Comparison of ENCODE assay signal across 16 cellular contexts in genomic region chr1:168170552-168171508, GRCh38. TPM values are rescaled to one million over a fixed set of nuclear protein-coding genes. Genes with fewer than 3 reads are reported as not detected.
DNase-seq lines count a peak whose midpoint lies in the region; ATAC-seq and TF ChIP-seq lines count a peak whose summit lies in the region.
"Had no signal": no experiment of that assay in that cellular context is flagged by ENCODE, and none has a peak within 500 bp of the region (broad histone marks: within the 10 kb centered on the region; RNA-seq: fewer than 3 reads in every experiment).

No MANE protein-coding gene starts in this region.

- no peak overlapping the region for H3K18ac ChIP-seq in mesenchymal stem cell (ENCODE audit: low read depth in 1 of 2, low read length in 2 of 2)

- H4K20me1 ChIP-seq in OCI-LY3 (ENCODE audit: insufficient read depth, low read length): no peaks in the 10 kb centered on the region

- H2AFZ ChIP-seq in OCI-LY3 (ENCODE audit: low read depth, low read length) (peak overlapping the region; percentile 85), mesenchymal stem cell (ENCODE audit: low read depth, low read length) (peak overlapping the region; percentile 53)

- H3K79me1 ChIP-seq in mesenchymal stem cell (replicated peaks; ENCODE audit: low read length, poor library complexity, severe bottlenecking): no peaks in the 10 kb centered on the region

- peak; percentile 49 for DNase-seq in DMS 273 (lab: John Stamatoyannopoulos, UW; ENCODE audit: unreplicated experiment)
- DNase-seq in mesenchymal stem cell: peak; percentile 10
- DNase-seq in SW480 (ENCODE audit: low spot score): no peak
- no peak for DNase-seq in NCI-H2107 treated with DMSO at 0.1 percent for 48 hours (lab: John Stamatoyannopoulos, UW; ENCODE audit: unreplicated experiment)
- DNase-seq in iPS-NIHi11 (ENCODE audit: low spot score): no peak
- DNase-seq: activated CD4-positive, alpha-beta T cell treated with anti-CD3 and anti-CD28 coated beads, Interleukin-2, amount 50 U/mL, for 4 hours; activated naive CD8-positive, alpha-beta T cell treated with anti-CD3 and anti-CD28 coated beads for 36 hours; activated T-cell treated with anti-CD3 and anti-CD28 coated beads, Interleukin-2, amount 50 U/mL, for 4 hours; NCI-H2029 treated with DMSO at 0.1 percent for 48 hours had no signal

- H3K36me3 ChIP-seq in OCI-LY3 (replicated peaks; ENCODE audit: low read depth, low read length) (no peaks in the 10 kb centered on the region), mesenchymal stem cell (ENCODE audit: control insufficient read depth in 1 of 2, insufficient read depth in 2 of 2, low read depth in 1 of 2, low read length in 2 of 2) (no peaks in the 10 kb centered on the region)
- H3K36me3 ChIP-seq: cardiac muscle cell, esophagus muscularis mucosa, SJSA1 had no signal

- H3K27ac ChIP-seq in OCI-LY3 (ENCODE audit: low read length) (peak overlapping the region; percentile 55), mesenchymal stem cell (ENCODE audit: low read length, poor library complexity, severe bottlenecking) (no peak overlapping the region)
- H3K27ac ChIP-seq: cardiac muscle cell, esophagus muscularis mucosa, SJSA1 had no signal

- H2AK5ac ChIP-seq in mesenchymal stem cell (ENCODE audit: low read length, severe bottlenecking): no peak overlapping the region

- no peak for TF ChIP-seq CTCF in OCI-LY3 (IDR thresholded peaks at IDR 0.05; ENCODE audit: low read depth, low read length)

- H2BK5ac ChIP-seq in mesenchymal stem cell (ENCODE audit: low read depth, low read length, poor library complexity, severe bottlenecking): no peak overlapping the region

- H4K91ac ChIP-seq in mesenchymal stem cell (ENCODE audit: low read length): no peak overlapping the region

- no peaks in the 10 kb centered on the region for H3K9me3 ChIP-seq in OCI-LY3 (ENCODE audit: insufficient read depth, low read length)
- no peaks in the 10 kb centered on the region for H3K9me3 ChIP-seq in mesenchymal stem cell (ENCODE audit: control insufficient read depth, low read length)
- H3K9me3 ChIP-seq: esophagus muscularis mucosa, SJSA1 had no signal

- no peaks in the 10 kb centered on the region for H3K79me2 ChIP-seq in OCI-LY3 (ENCODE audit: low read length)

- peak overlapping the region; percentile 34 for H2BK120ac ChIP-seq in mesenchymal stem cell (ENCODE audit: low read depth, low read length)

- no peak overlapping the region for H2BK12ac ChIP-seq in mesenchymal stem cell (ENCODE audit: low read length in 2 of 2)

- 65% methylated on average over 6 of the region's 7 CpGs for WGBS in mesenchymal stem cell

- no peak overlapping the region for H3K23ac ChIP-seq in mesenchymal stem cell (ENCODE audit: low read length in 2 of 2)

- H3K9ac ChIP-seq in OCI-LY3 (ENCODE audit: low read length) (peak overlapping the region; percentile 8; the same call in 1 of the 2 replicates), mesenchymal stem cell (ENCODE audit: low read length) (no peak overlapping the region)

- H3K4me1 ChIP-seq in OCI-LY3 (ENCODE audit: low read length): peaks cover 16% of the 10 kb centered on the region
- no peaks in the 10 kb centered on the region for H3K4me1 ChIP-seq in mesenchymal stem cell (ENCODE audit: control insufficient read depth, insufficient read depth, low read depth, low read length)
- H3K4me1 ChIP-seq: esophagus muscularis mucosa, SJSA1 had no signal

- H4K8ac ChIP-seq in mesenchymal stem cell (ENCODE audit: low read length): peak overlapping the region; percentile 77

- no peak overlapping the region for H3K14ac ChIP-seq in mesenchymal stem cell (ENCODE audit: low read length in 2 of 2)

- peak; percentile 63 for ATAC-seq in GM21367 (IDR thresholded peaks at IDR 0.05; ENCODE audit: unreplicated experiment)
- ATAC-seq in HG03469 (IDR thresholded peaks at IDR 0.05; ENCODE audit: unreplicated experiment): no peak
- ATAC-seq: activated T-cell treated with anti-CD3 and anti-CD28 coated beads, Interleukin-2, amount 50 U/mL, for 4 hours; left lobe of liver had no signal

- no peak overlapping the region for H3K4ac ChIP-seq in mesenchymal stem cell (ENCODE audit: low read depth in 1 of 2, low read length in 2 of 2)

- H3K27me3 ChIP-seq in OCI-LY3 (ENCODE audit: low read depth, low read length): no peaks in the 10 kb centered on the region
- H3K27me3 ChIP-seq in mesenchymal stem cell (ENCODE audit: control insufficient read depth in 1 of 2, insufficient read depth in 1 of 2, low read length in 2 of 2): no peaks in the 10 kb centered on the region
- H3K27me3 ChIP-seq: cardiac muscle cell, esophagus muscularis mucosa, SJSA1 had no signal

- H3K4me2 ChIP-seq in OCI-LY3 (ENCODE audit: low read length): peak overlapping the region; percentile 39
- no peak overlapping the region for H3K4me2 ChIP-seq in mesenchymal stem cell (ENCODE audit: low read length, poor library complexity, severe bottlenecking)

- no peak overlapping the region for H2BK15ac ChIP-seq in mesenchymal stem cell (ENCODE audit: low read depth, poor library complexity, severe bottlenecking)

- peak overlapping the region; percentile 4 for H3K4me3 ChIP-seq in OCI-LY3 (ENCODE audit: low read length)
- H3K4me3 ChIP-seq in mesenchymal stem cell (ENCODE audit: insufficient read depth in 1 of 2, low read depth in 1 of 2, low read length in 2 of 2): no peak overlapping the region
- H3K4me3 ChIP-seq: cardiac muscle cell, esophagus muscularis mucosa, SJSA1 had no signal

RNA-seq across cellular contexts. Expression of gene TIPRL, which starts 7.9 kb away (rescaled TPM):
- 31.5 TPM for polyA plus RNA-seq in mesenchymal stem cell (2013, experiment 1 of 2)
- 32.5 TPM for polyA plus RNA-seq in mesenchymal stem cell (2013, experiment 2 of 2)

RNA-seq across cellular contexts. Expression of gene GPR161, which starts 34.1 kb away (rescaled TPM):
- polyA plus RNA-seq in mesenchymal stem cell (2013, experiment 1 of 2): 6.1 TPM
- 5.8 TPM for polyA plus RNA-seq in mesenchymal stem cell (2013, experiment 2 of 2)

RNA-seq across cellular contexts. Expression of gene SFT2D2, which starts 55.0 kb away (rescaled TPM):
- 10.8 TPM for polyA plus RNA-seq in mesenchymal stem cell (2013, experiment 1 of 2)
- polyA plus RNA-seq in mesenchymal stem cell (2013, experiment 2 of 2): 10.0 TPM

Comparison
In these comparisons a context has a peak if more than half of its experiments do, and no peak if none do; other contexts are left out.
1. DNase-seq: peak in DMS 273 (single experiment) and mesenchymal stem cell (single experiment); none in SW480 (single experiment), NCI-H2107 treated with DMSO at 0.1 percent for 48 hours (single experiment) and iPS-NIHi11 (single experiment).